26 cellular contexts compared by ENCODE assay signal in genomic region chr10:100875484-100876166, GRCh38. TPM values are rescaled to one million over a fixed set of nuclear protein-coding genes. Genes with fewer than 3 reads are reported as not detected.
DNase-seq lines count a peak whose midpoint lies in the region; ATAC-seq, FAIRE-seq and TF ChIP-seq lines count a peak whose summit lies in the region.
"Had no signal": no experiment of that assay in that cellular context is flagged by ENCODE, and none has a peak within 500 bp of the region (broad histone marks: within the 10 kb centered on the region; RNA-seq: fewer than 3 reads in every experiment).

No MANE protein-coding gene starts in this region.

- H4K20me1 ChIP-seq in HCT116 (ENCODE audit: insufficient read depth) (no peaks in the 10 kb centered on the region), H1 (replicated peaks in 1 of 2; ENCODE audit: control insufficient read depth in 1 of 2, insufficient read depth in 2 of 2, low read length in 2 of 2) (peaks cover 0 to 2% of the 10 kb centered on the region in 2 experiments)

- RAD21 ChIA-PET in HCT116 (lab: Charles Lee; ENCODE audit: low non-redundant PET in 1 of 2, low total read pairs in 2 of 2, uncharacterized antibody in 2 of 2, unreplicated experiment in 2 of 2), result no interaction called here

- ATAC-seq in HCT116 (no peak), aorta (ENCODE audit: low FRiP score) (no peak), HG03457 (IDR thresholded peaks at IDR 0.05; ENCODE audit: unreplicated experiment) (no peak)
- ATAC-seq: CD8-positive, alpha-beta T cell; Right ventricle myocardium inferior had no signal

- H2AFZ ChIP-seq in HCT116 (ENCODE audit: low read depth, low read length, poor library complexity, severe bottlenecking) (no peak overlapping the region), H1 (ENCODE audit: low read length) (no peak overlapping the region)
- H2AFZ ChIP-seq: PC-9 had no signal

- H4K5ac ChIP-seq in H1 (ENCODE audit: insufficient read length, low read depth, low read length), result no peak overlapping the region

- TF ChIP-seq POLR2A in HCT116 (IDR thresholded peaks at IDR 0.05; ENCODE audit: borderline replicate concordance, extremely low read depth, insufficient read depth, insufficient read length) (no peak), H1 (IDR thresholded peaks at IDR 0.05; ENCODE audit: control extremely low read depth in 1 of 2, low read depth in 2 of 2, low read length in 2 of 2) (no peak)

- H4K91ac ChIP-seq in H1 (replicated peaks; ENCODE audit: insufficient read length, low read length), result peak overlapping the region; percentile 49

- POLR2A ChIA-PET in HCT116 (lab: Charles Lee), result no interaction called here
- POLR2A ChIA-PET in H1 (lab: Charles Lee; ENCODE audit: partially characterized antibody), result interaction anchor here (6.6 kb wide), 1 partner anchor 314 kb away, joined by 29 read pairs; no protein-coding TSS in a partner anchor

- no peaks in the 10 kb centered on the region; the same call in 1 of the 2 replicates for H3K23me2 ChIP-seq in H1 (ENCODE audit: low read depth, low read length)

- H3K9me3 ChIP-seq in HCT116 (ENCODE audit: control insufficient read depth in 1 of 2, insufficient read depth in 1 of 2, low read depth in 1 of 2, low read length in 2 of 2) (no peaks in the 10 kb centered on the region), H1 (ENCODE audit: insufficient read depth in 2 of 2, low read depth in 1 of 2, low read length in 1 of 2) (no peaks in the 10 kb centered on the region), liver (ENCODE audit: control insufficient read depth in 4 of 4, low read length in 3 of 4) (no peaks in the 10 kb centered on the region), aorta (ENCODE audit: control insufficient read depth, low read length) (no peaks in the 10 kb centered on the region)
- H3K9me3 ChIP-seq: SJSA1 had no signal

- H2BK5ac ChIP-seq in H1 (ENCODE audit: low read depth, low read length), result no peak overlapping the region

- H2BK15ac ChIP-seq in H1 (ENCODE audit: low read length), result no peak overlapping the region

- peaks cover 5 to 22% of the 10 kb centered on the region in 2 experiments; a peak in 3 of 4 replicates for H3K4me1 ChIP-seq in HCT116 (ENCODE audit: control insufficient read depth in 1 of 2, insufficient read depth in 2 of 2, low read length in 2 of 2)
- H3K4me1 ChIP-seq in H1 (replicated peaks in 1 of 4; ENCODE audit: control insufficient read depth in 3 of 4, insufficient read depth in 4 of 4, low read length in 3 of 4), result peaks cover 0 to 12% (median 7%) of the 10 kb centered on the region in 4 experiments; a peak in 5 of 7 replicates
- H3K4me1 ChIP-seq in liver (ENCODE audit: control insufficient read depth in 4 of 4, insufficient read depth in 4 of 4, low read length in 3 of 4), result peaks cover 2 to 20% (median 15%) of the 10 kb centered on the region in 4 donors
- no peaks in the 10 kb centered on the region for H3K4me1 ChIP-seq in aorta (ENCODE audit: control insufficient read depth in 1 of 2, insufficient read depth in 2 of 2, low read length in 2 of 2)

- H3K36me3 ChIP-seq in HCT116 (ENCODE audit: control insufficient read depth in 1 of 2, insufficient read depth in 2 of 2, low read length in 2 of 2) (no peaks in the 10 kb centered on the region), H1 (ENCODE audit: control insufficient read depth in 2 of 4, insufficient read depth in 4 of 4, low read length in 3 of 4) (no peaks in the 10 kb centered on the region), liver (ENCODE audit: control insufficient read depth in 4 of 4, insufficient read depth in 3 of 4, low read depth in 1 of 4, low read length in 3 of 4) (no peaks in the 10 kb centered on the region), aorta (ENCODE audit: control insufficient read depth in 1 of 2, insufficient read depth in 2 of 2, low read length in 1 of 2) (no peaks in the 10 kb centered on the region)
- H3K36me3 ChIP-seq: SJSA1 had no signal

- H3K14ac ChIP-seq in H1 (ENCODE audit: insufficient read length), result no peak overlapping the region

- BruUV-seq in HCT116 (replicated peaks; lab: Mats Ljungman, UMichigan), result no TSS peak

- no peak overlapping the region for H3K23ac ChIP-seq in H1 (ENCODE audit: insufficient read length)

- H2BK12ac ChIP-seq in H1 (ENCODE audit: low read depth, low read length), result no peak overlapping the region

- no peaks in the 10 kb centered on the region for H3K9me2 ChIP-seq in HCT116 (ENCODE audit: insufficient read depth)

- H3K27me3 ChIP-seq in HCT116 (ENCODE audit: insufficient read depth, low read length), result no peaks in the 10 kb centered on the region
- peaks cover 0 to 17% (median 9%) of the 10 kb centered on the region in 4 experiments; a peak in 6 of 7 replicates for H3K27me3 ChIP-seq in H1 (replicated peaks in 1 of 4; ENCODE audit: control insufficient read depth in 3 of 4, extremely low read depth in 1 of 4, insufficient read depth in 3 of 4, low read length in 3 of 4)
- no peaks in the 10 kb centered on the region for H3K27me3 ChIP-seq in liver (ENCODE audit: control insufficient read depth in 4 of 4, insufficient read depth in 4 of 4, low read length in 3 of 4)
- H3K27me3 ChIP-seq in aorta (ENCODE audit: control insufficient read depth in 1 of 2, insufficient read depth in 2 of 2, low read length in 1 of 2), result no peaks in the 10 kb centered on the region
- H3K27me3 ChIP-seq: SJSA1 had no signal

- 69% methylated on average over 5 of the region's 5 CpGs; no CpG with 5 or more reads in 1 of the 2 experiments for WGBS in H1 (ENCODE audit: extremely low coverage in 1 of 2, insufficient coverage in 1 of 2, insufficient read length in 1 of 2, insufficient replicate concordance in 2 of 2, low coverage in 1 of 2, low lambda C conversion rate in 2 of 2, missing lambda C conversion rate in 1 of 2), 2 experiments
- 43% methylated on average over 5 of the region's 5 CpGs for WGBS in liver
- 60 to 63% methylated on average over 5 of the region's 5 CpGs for WGBS in aorta, 2 donors

- H3K4ac ChIP-seq in H1 (replicated peaks; ENCODE audit: insufficient read length, low read depth, low read length), result no peak overlapping the region

- H3K4me3 ChIP-seq in HCT116 (replicated peaks in 1 of 2; ENCODE audit: low read depth in 1 of 2, low read length in 2 of 2) (no peak overlapping the region), H1 (ENCODE audit: extremely low read depth in 1 of 4, insufficient read depth in 2 of 4, low read depth in 3 of 4, low read length in 4 of 4) (no peak overlapping the region), liver (ENCODE audit: low read depth in 1 of 3, low read length in 3 of 3) (no peak overlapping the region), aorta (ENCODE audit: low read length in 2 of 2) (no peak overlapping the region)
- H3K4me3 ChIP-seq: PC-9, SJSA1 had no signal

- DNase-seq in HCT116 (ENCODE audit: low read depth, low spot score) (no peak), H1 (ENCODE audit: low read depth in 1 of 2, low spot score in 2 of 2) (no peak), aorta (peak; percentile 3 to 38), NCI-H446 treated with DMSO at 0.1 percent for 48 hours (lab: John Stamatoyannopoulos, UW) (no peak), HTR-8/SVneo (ENCODE audit: insufficient read length, low spot score) (no peak)
- DNase-seq: C1 segment of cervical spinal cord; CD8-positive, alpha-beta T cell; DMS 273 treated with DMSO at 0.1 percent for 48 hours; DMS79; EL; GF-D8; Karpas-422; NCI-H1092 treated with DMSO at 0.1 percent for 48 hours; NCI-H1436 treated with DMSO at 0.1 percent for 48 hours; NCI-H187 treated with DMSO at 0.1 percent for 48 hours; NCI-H2171 treated with DMSO at 0.1 percent for 48 hours; NCI-H524 treated with DMSO at 0.1 percent for 48 hours; NCI-H82; NK-92 treated with Interleukin-12 subunit alpha and Interleukin-12 subunit beta, amount 100 ng/mL, for 24 hours; PC-9 had no signal

- FAIRE-seq in H1 (lab: Jason Lieb, UNC) (no peak), HTR-8/SVneo (lab: Jason Lieb, UNC) (no peak)
- FAIRE-seq: GM12891, GM19239 had no signal

- H3K79me2 ChIP-seq in HCT116 (ENCODE audit: insufficient read depth, low read length) (no peaks in the 10 kb centered on the region), H1 (ENCODE audit: control insufficient read depth in 1 of 2, insufficient read depth in 2 of 2, low read length in 2 of 2) (no peaks in the 10 kb centered on the region)

- no peak overlapping the region for H4K8ac ChIP-seq in H1 (ENCODE audit: extremely low read depth, insufficient read depth, low read length)

- no peak for TF ChIP-seq EP300 in H1 (IDR thresholded peaks at IDR 0.05; ENCODE audit: borderline replicate concordance in 1 of 2, low read depth in 2 of 2, low read length in 2 of 2)

- peak overlapping the region; percentile 35; the same call in 1 of the 2 replicates for H2BK20ac ChIP-seq in H1 (ENCODE audit: low read length)

- no peak overlapping the region for H3K18ac ChIP-seq in H1 (ENCODE audit: extremely low read depth, low read length)

- intact Hi-C loops in HCT116 (cut with micrococcal nuclease) (loop anchor here (5.0 kb wide), 2 partner anchors 137 to 148 kb away; no protein-coding TSS in a partner anchor), aorta (cut with DNase I) (loop anchor here in 1 of 2 donors (10.0 kb wide), 1 partner anchor 311 kb away; no protein-coding TSS in a partner anchor)

- H3K4me2 ChIP-seq in HCT116 (ENCODE audit: low read length) (no peak overlapping the region), H1 (ENCODE audit: insufficient read depth in 1 of 2, low read depth in 2 of 2, low read length in 2 of 2) (no peak overlapping the region)
- H3K4me2 ChIP-seq: PC-9 had no signal

- TF ChIP-seq RAD21 in HCT116 (IDR thresholded peaks at IDR 0.05; ENCODE audit: low read depth), result 0 out of 2 replicates have a peak, but pooled peaks have one; percentile 3
- TF ChIP-seq RAD21 in H1 (IDR thresholded peaks at IDR 0.05 in 1 of 2, conservative IDR thresholded peaks at IDR 0.05 in 1 of 2; ENCODE audit: low read depth in 2 of 2, low read length in 2 of 2), result no peak
- TF ChIP-seq RAD21 in liver (IDR thresholded peaks at IDR 0.05), result no peak

- no peaks in the 10 kb centered on the region for H3K79me1 ChIP-seq in H1 (ENCODE audit: low read depth, low read length)

- no peak overlapping the region for H3K56ac ChIP-seq in H1 (replicated peaks; ENCODE audit: insufficient read length, low read depth, low read length)

- TF ChIP-seq CTCF in HCT116 (IDR thresholded peaks at IDR 0.05 in 2 of 3, conservative IDR thresholded peaks at IDR 0.05 in 1 of 3; ENCODE audit: borderline replicate concordance in 1 of 3, insufficient read depth in 1 of 3, low read depth in 2 of 3, low read length in 2 of 3) (no peak), H1 (IDR thresholded peaks at IDR 0.05; ENCODE audit: control extremely low read depth in 1 of 3, insufficient read depth in 1 of 3, low read depth in 1 of 3, low read length in 3 of 3) (no peak), liver (IDR thresholded peaks at IDR 0.05; ENCODE audit: low read depth, low read length, missing input control) (no peak)

- peak overlapping the region; percentile 69; the same call in 1 of the 2 replicates for H2AK5ac ChIP-seq in H1 (ENCODE audit: low read depth, low read length)

- CTCF ChIA-PET in HCT116 (lab: Charles Lee) (interaction anchor here (0.8 to 5.1 kb wide), 5 partner anchors 13 to 357 kb away, joined by 3 to 182 read pairs (median 3); partner anchors contain the start of genes HIF1AN and PAX2), H1 (lab: Charles Lee; ENCODE audit: partially characterized antibody) (interaction anchor here (1.0 to 10.6 kb wide), 18 partner anchors 8 to 313 kb away, joined by 3 to 110 read pairs (median 7); no protein-coding TSS in a partner anchor)

- no peak overlapping the region for H2BK120ac ChIP-seq in H1 (replicated peaks; ENCODE audit: low read depth, low read length)

- H3K27ac ChIP-seq in HCT116 (ENCODE audit: low read depth, low read length), result no peak overlapping the region
- H3K27ac ChIP-seq in H1 (ENCODE audit: low read depth, low read length), result no peak overlapping the region
- H3K27ac ChIP-seq in liver (ENCODE audit: low read depth in 1 of 2, low read length in 2 of 2), result no peak overlapping the region
- no peak overlapping the region for H3K27ac ChIP-seq in aorta (ENCODE audit: low read depth in 1 of 2, low read length in 2 of 2)
- H3K27ac ChIP-seq: PC-9, SJSA1 had no signal

- H3K9ac ChIP-seq in HCT116 (ENCODE audit: low read length), result no peak overlapping the region
- H3K9ac ChIP-seq in H1 (replicated peaks in 1 of 4; ENCODE audit: extremely low read depth in 1 of 4, low read depth in 3 of 4, low read length in 3 of 4), result no peak overlapping the region
- H3K9ac ChIP-seq in liver (ENCODE audit: low read depth in 1 of 2, low read length in 2 of 2), result no peak overlapping the region

RNA-seq across cellular contexts. Expression of gene SLF2, which starts 37.1 kb away (rescaled TPM):
- total RNA-seq in HCT116 (2021; ENCODE audit: unreplicated experiment), result 43.0 TPM
- 9.5 and 12.3 TPM in 2 replicates for polyA plus RNA-seq in HCT116 (2012)
- 20.1 and 20.9 TPM in 2 replicates for total RNA-seq in H1 (2021; fragmentation: NEBNext Ultra II Directional; extraction: Animal tissue kit (Norgen Biotek cat#: 25700))
- polyA plus RNA-seq in H1 (2011; rRNA removed), result 4.0 and 5.5 TPM in 2 replicates
- 6.3 TPM for polyA plus RNA-seq in H1 (2011; cell fraction: cytosol; rRNA removed)
- polyA plus RNA-seq in H1 (2011; cell fraction: nucleus; rRNA removed), result 6.2 TPM
- 6.6 to 10.9 TPM (median 8.4 TPM) in 4 replicates for polyA plus RNA-seq in H1 (2012, experiment 1 of 2)
- polyA plus RNA-seq in H1 (2012, experiment 2 of 2), result 1.0 TPM
- polyA plus RNA-seq in H1 (2013, experiment 1 of 2), result 10.3 TPM
- polyA plus RNA-seq in H1 (2013, experiment 2 of 2), result 10.3 TPM
- 10.0 and 10.7 TPM in 2 replicates for polyA minus RNA-seq in H1 (2011; rRNA and poly(A)+ RNA removed)
- 13.1 TPM for polyA minus RNA-seq in H1 (2011; cell fraction: cytosol; rRNA and poly(A)+ RNA removed)
- 38.1 TPM for polyA minus RNA-seq in H1 (2011; cell fraction: nucleus; rRNA and poly(A)+ RNA removed)
- 10 to 100 TPM; 17.6 to 18.8 TPM for total RNA-seq in liver
- polyA plus RNA-seq in liver, result 1 to 10 TPM; 4.0 to 6.6 TPM
- 10 to 100 TPM; 20.3 to 38.3 TPM for total RNA-seq in aorta
- 10 to 100 TPM in 1 of 2 donors, 1 to 10 TPM in 1; 5.6 to 13.2 TPM for polyA plus RNA-seq in aorta

Comparison
In these comparisons a context has a peak if more than half of its experiments do, and no peak if none do; other contexts are left out.
1. DNase-seq: peak in aorta (2 of 2); none in HCT116 (single experiment), H1 (0 of 2), NCI-H446 treated with DMSO at 0.1 percent for 48 hours (single experiment) and HTR-8/SVneo (single experiment).
2. Of the 16 proteins assayed by ChIP-seq in both H1 and HCT116: peak only in H1: none; only in HCT116: RAD21; in both: none; in neither: 15.